1 cellular context compared by ENCODE assay signal in the genomic region with DNA sequence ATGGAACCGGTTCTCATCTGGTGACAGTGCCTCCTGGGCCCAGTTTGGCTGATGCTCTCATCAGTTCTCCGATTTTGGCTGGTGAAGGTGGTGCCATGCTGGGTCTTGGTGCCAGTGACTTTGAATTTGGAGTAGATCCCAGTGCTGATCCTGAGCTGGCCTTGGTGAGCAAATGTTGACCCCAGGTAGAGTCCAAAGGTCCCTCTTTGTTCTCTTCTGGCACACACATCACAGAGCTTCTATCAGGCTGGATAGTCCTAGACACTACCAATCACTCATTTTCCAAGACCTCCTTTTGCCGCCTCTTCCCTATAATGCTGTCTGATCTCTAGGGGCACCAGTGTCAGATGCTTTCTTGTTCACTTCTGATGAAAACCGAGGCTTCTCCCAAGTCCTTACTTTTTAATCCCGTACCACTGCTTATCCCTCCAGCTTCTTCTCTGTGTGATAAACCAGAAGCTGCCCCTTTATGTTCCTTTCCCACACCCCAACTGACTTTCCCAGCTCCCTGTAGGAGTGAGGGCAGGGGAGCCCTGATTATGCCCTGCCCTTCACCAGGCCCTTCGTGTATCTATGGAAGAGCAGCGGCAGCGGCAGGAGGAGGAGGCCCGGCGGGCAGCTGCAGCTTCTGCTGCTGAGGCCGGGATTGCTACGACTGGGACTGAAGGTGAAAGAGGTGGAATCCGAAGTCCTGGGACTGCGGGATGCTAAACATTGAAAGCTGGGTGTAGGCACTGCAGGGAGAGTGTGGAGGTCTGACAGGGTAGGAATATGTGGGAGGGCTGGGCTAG.
TF ChIP-seq lines count a peak whose summit lies in the region.

No MANE protein-coding gene starts in this region.

TF ChIP-seq in liver, 16 proteins besides CTCF, POLR2A, EP300 and RAD21:
- TF ChIP-seq HNF4G (IDR thresholded peaks at IDR 0.05) (peak; percentile 94), RXRA (IDR thresholded peaks at IDR 0.05) (peak; percentile 90 to 92), NR2F2 (IDR thresholded peaks at IDR 0.05) (peak; percentile 56), HNF4A (conservative IDR thresholded peaks at IDR 0.05) (peak; percentile 95 to 96), REST (IDR thresholded peaks at IDR 0.05) (peak; percentile 65), FOXA2 (IDR thresholded peaks at IDR 0.05) (peak; percentile 40), ATF3 (IDR thresholded peaks at IDR 0.05) (peak; percentile 29), JUND (IDR thresholded peaks at IDR 0.05) (peak; percentile 73 to 78), TAF1 (conservative IDR thresholded peaks at IDR 0.05) (no peak), GABPA (IDR thresholded peaks at IDR 0.05 in 1 of 2, conservative IDR thresholded peaks at IDR 0.05 in 1 of 2) (peak in 1 of 2 donors; percentile 43), EGR1 (IDR thresholded peaks at IDR 0.05; ENCODE audit: low read depth in 2 of 2) (no peak), YY1 (IDR thresholded peaks at IDR 0.05) (peak; percentile 71), MAX (IDR thresholded peaks at IDR 0.05) (peak; percentile 60), SP1 (IDR thresholded peaks at IDR 0.05) (peak; percentile 92), FOXA1 (IDR thresholded peaks at IDR 0.05) (no peak)
- TF ChIP-seq, protein P1, sequence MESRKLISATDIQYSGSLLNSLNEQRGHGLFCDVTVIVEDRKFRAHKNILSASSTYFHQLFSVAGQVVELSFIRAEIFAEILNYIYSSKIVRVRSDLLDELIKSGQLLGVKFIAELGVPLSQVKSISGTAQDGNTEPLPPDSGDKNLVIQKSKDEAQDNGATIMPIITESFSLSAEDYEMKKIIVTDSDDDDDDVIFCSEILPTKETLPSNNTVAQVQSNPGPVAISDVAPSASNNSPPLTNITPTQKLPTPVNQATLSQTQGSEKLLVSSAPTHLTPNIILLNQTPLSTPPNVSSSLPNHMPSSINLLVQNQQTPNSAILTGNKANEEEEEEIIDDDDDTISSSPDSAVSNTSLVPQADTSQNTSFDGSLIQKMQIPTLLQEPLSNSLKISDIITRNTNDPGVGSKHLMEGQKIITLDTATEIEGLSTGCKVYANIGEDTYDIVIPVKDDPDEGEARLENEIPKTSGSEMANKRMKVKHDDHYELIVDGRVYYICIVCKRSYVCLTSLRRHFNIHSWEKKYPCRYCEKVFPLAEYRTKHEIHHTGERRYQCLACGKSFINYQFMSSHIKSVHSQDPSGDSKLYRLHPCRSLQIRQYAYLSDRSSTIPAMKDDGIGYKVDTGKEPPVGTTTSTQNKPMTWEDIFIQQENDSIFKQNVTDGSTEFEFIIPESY (IDR thresholded peaks at IDR 0.05): no peak
TF ChIP-seq in liver: peak in this region for 12.
